In genomic region chrX:130376077-130376476, GRCh38 we compare ENCODE assay signal across 9 cellular contexts. TPM values are rescaled to one million over a fixed set of nuclear protein-coding genes. Genes with fewer than 3 reads are reported as not detected.
"Had no signal": no experiment of that assay in that cellular context is flagged by ENCODE, and none has a peak within 500 bp of the region (broad histone marks: within the 10 kb centered on the region; RNA-seq: fewer than 3 reads in every experiment).

No MANE protein-coding gene starts in this region.

- DNase-seq: IMR-90, KG1 had no signal

- H3K4me2 ChIP-seq: KMS-11 had no signal

- ATAC-seq: HepG2 had no signal

- H3K4me1 Mint-ChIP-seq: IgD-negative memory B cell had no signal

- FAIRE-seq: HTR-8/SVneo had no signal

- H3K27ac Mint-ChIP-seq: IgD-negative memory B cell had no signal

- H3K9me3 Mint-ChIP-seq: IgD-negative memory B cell had no signal

- H3K4me3 Mint-ChIP-seq: IgD-negative memory B cell had no signal

- H3K36me3 Mint-ChIP-seq: IgD-negative memory B cell had no signal

- H3K27ac ChIP-seq: HL-60, KMS-11 had no signal

- H3K27me3 Mint-ChIP-seq: IgD-negative memory B cell had no signal

- H3K9ac ChIP-seq: KMS-11 had no signal

RNA-seq across cellular contexts. Expression of gene GPR119, which starts 9.4 kb away (rescaled TPM):
- total RNA-seq: HT-29, HT1080, IMR-90 had no signal
- polyA plus RNA-seq: IgD-negative memory B cell, IMR-90 had no signal
